Comparison of ENCODE assay signal across 10 cellular contexts in the genomic region with DNA sequence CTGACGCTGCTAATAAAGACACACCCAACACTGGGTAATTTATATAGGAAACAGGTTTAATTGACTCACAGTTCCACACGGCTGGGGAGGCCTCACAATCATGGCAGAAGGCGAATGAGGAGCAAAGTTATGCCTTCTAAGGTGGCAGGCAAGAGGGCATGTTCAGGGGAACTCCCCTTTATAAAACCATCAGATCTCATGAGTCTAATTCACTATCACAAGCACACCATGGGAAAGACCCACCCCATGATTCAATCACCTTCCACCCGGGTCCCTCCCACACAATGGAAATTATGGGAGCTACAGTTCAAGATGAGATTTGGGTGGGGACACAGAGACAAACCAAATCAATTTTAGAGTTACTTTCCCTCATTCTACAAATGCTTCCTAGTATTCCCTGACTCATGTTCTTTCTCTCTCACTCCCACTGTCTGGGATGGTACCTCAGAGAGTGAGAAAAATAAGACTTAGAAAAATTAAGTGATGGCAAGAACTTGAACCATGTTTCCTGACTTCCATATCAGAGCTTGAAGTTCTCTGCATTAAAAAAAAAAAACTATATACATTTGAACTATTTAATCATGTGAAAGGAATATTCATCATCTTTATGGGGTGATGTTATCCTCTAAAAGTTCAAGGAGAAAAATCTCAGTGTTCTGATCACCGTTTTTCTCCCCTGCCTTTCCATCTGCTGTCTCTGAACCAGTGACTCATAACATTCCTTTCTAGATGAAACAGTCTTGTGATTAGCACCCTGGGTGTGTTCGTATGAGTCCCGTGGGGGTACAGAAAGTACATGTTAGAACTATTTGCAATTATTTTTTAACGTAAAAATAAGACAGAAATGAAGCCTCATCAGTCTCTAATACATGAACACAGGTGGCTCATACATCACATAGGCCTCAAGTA.
DNase-seq lines count a peak whose midpoint lies in the region; ATAC-seq, FAIRE-seq and TF ChIP-seq lines count a peak whose summit lies in the region.
"Had no signal": no experiment of that assay in that cellular context is flagged by ENCODE, and none has a peak within 500 bp of the region (broad histone marks: within the 10 kb centered on the region; RNA-seq: fewer than 3 reads in every experiment).

No MANE protein-coding gene starts in this region.

- H3K36me3 ChIP-seq in A673 (ENCODE audit: insufficient read depth, low read length, poor library complexity, severe bottlenecking) (no peaks in the 10 kb centered on the region), bronchial epithelial cell (ENCODE audit: control insufficient read depth, insufficient read depth, low read length) (no peaks in the 10 kb centered on the region), psoas muscle (ENCODE audit: insufficient read depth in 1 of 2, low read depth in 1 of 2) (no peaks in the 10 kb centered on the region), transverse colon (no peaks in the 10 kb centered on the region)

- H3K27me3 Mint-ChIP-seq in T-helper 2 cell treated with Interferon-gamma antibody and Interleukin-4, amounts not matched to agents 5 μg/mL and 100 μg/mL, for 36 hours (ENCODE audit: low read depth) = no peaks in the 10 kb centered on the region
- H3K27me3 Mint-ChIP-seq: B cell had no signal

- WGBS in psoas muscle, 3 donors = 67 to 77% (median 76%) methylated on average over 8 of the region's 8 CpGs
- WGBS in transverse colon (ENCODE audit: low coverage in 1 of 2), 2 donors = 57 to 63% methylated on average over 7 to 8 of the region's 8 CpGs

- H3K27me3 ChIP-seq in A673 (replicated peaks; ENCODE audit: insufficient read depth, low read depth, low read length, poor library complexity) = no peaks in the 10 kb centered on the region
- H3K27me3 ChIP-seq in bronchial epithelial cell (ENCODE audit: control insufficient read depth, insufficient read depth, low read length) = no peaks in the 10 kb centered on the region
- H3K27me3 ChIP-seq in psoas muscle (ENCODE audit: insufficient read depth in 3 of 3, low read length in 2 of 3) = no peaks in the 10 kb centered on the region
- H3K27me3 ChIP-seq in transverse colon = no peaks in the 10 kb centered on the region

- H3K27ac ChIP-seq in A673 (ENCODE audit: low read depth, low read length, poor library complexity, severe bottlenecking) (no peak overlapping the region), psoas muscle (no peak overlapping the region), transverse colon (no peak overlapping the region)

- no peak for FAIRE-seq in bronchial epithelial cell (lab: Jason Lieb, UNC)

- DNase-seq in A673 (ENCODE audit: low spot score) (peak; percentile 46), bronchial epithelial cell (ENCODE audit: low read depth) (peak; percentile 81), psoas muscle (no peak), NCI-H1436 (lab: John Stamatoyannopoulos, UW) (no peak), transverse colon (no peak)
- DNase-seq in T-helper 2 cell treated with Interferon-gamma antibody and Interleukin-4, amounts not matched to agents 5 μg/mL and 100 μg/mL, for 36 hours (ENCODE audit: low spot score) = no peak
- DNase-seq: Karpas-422 had no signal

- no peak overlapping the region for H3K4me3 Mint-ChIP-seq in T-helper 2 cell treated with Interferon-gamma antibody and Interleukin-4, amounts not matched to agents 5 μg/mL and 100 μg/mL, for 36 hours
- H3K4me3 Mint-ChIP-seq: B cell had no signal

- POLR2A ChIA-PET in A673 (lab: Charles Lee; ENCODE audit: low non-redundant PET) = no interaction called here

- H3K4me1 ChIP-seq in A673 (ENCODE audit: insufficient read depth, low read length, poor library complexity, severe bottlenecking) = no peaks in the 10 kb centered on the region
- H3K4me1 ChIP-seq in psoas muscle = no peaks in the 10 kb centered on the region
- no peaks in the 10 kb centered on the region for H3K4me1 ChIP-seq in transverse colon

- no peak for TF ChIP-seq EP300 in transverse colon (IDR thresholded peaks at IDR 0.05; ENCODE audit: low read depth)

- no peak overlapping the region for H3K4me3 ChIP-seq in A673 (ENCODE audit: low read depth, low read length, poor library complexity, severe bottlenecking)
- no peak overlapping the region for H3K4me3 ChIP-seq in bronchial epithelial cell (ENCODE audit: low read depth, low read length)
- H3K4me3 ChIP-seq in psoas muscle = no peak overlapping the region
- H3K4me3 ChIP-seq in transverse colon = no peak overlapping the region

- no peaks in the 10 kb centered on the region for H3K4me1 Mint-ChIP-seq in T-helper 2 cell treated with Interferon-gamma antibody and Interleukin-4, amounts not matched to agents 5 μg/mL and 100 μg/mL, for 36 hours (ENCODE audit: low read depth)
- H3K4me1 Mint-ChIP-seq: B cell had no signal

- TF ChIP-seq POLR2A in transverse colon (IDR thresholded peaks at IDR 0.05) = no peak

- H3K9me3 Mint-ChIP-seq in T-helper 2 cell treated with Interferon-gamma antibody and Interleukin-4, amounts not matched to agents 5 μg/mL and 100 μg/mL, for 36 hours = no peaks in the 10 kb centered on the region

- peak; percentile 63 for ATAC-seq in GM19397 (IDR thresholded peaks at IDR 0.05; ENCODE audit: unreplicated experiment)
- ATAC-seq in HG03139 (IDR thresholded peaks at IDR 0.05; ENCODE audit: unreplicated experiment) = peak; percentile 65
- no peak for ATAC-seq in psoas muscle

- in situ Hi-C loops in transverse colon (cut with MboI; ENCODE audit: low pct_ligation_motif_present in 1 of 4, low pct_unique_long_range_greater_than_20kb in 1 of 4, low sequenced_read_pairs in 3 of 4) = no loop called here

- H3K9me3 ChIP-seq in A673 (ENCODE audit: low read depth, low read length, poor library complexity, severe bottlenecking) (no peaks in the 10 kb centered on the region), psoas muscle (no peaks in the 10 kb centered on the region), transverse colon (no peaks in the 10 kb centered on the region)

- TF ChIP-seq CTCF in A673 (conservative IDR thresholded peaks at IDR 0.05; ENCODE audit: low read depth, low read length) (no peak), bronchial epithelial cell (IDR thresholded peaks at IDR 0.05; ENCODE audit: insufficient read depth, low read length, severe bottlenecking) (no peak), psoas muscle (IDR thresholded peaks at IDR 0.05) (no peak), transverse colon (IDR thresholded peaks at IDR 0.05) (no peak)

- no peaks in the 10 kb centered on the region for H3K36me3 Mint-ChIP-seq in T-helper 2 cell treated with Interferon-gamma antibody and Interleukin-4, amounts not matched to agents 5 μg/mL and 100 μg/mL, for 36 hours (ENCODE audit: low read depth)

- H3K27ac Mint-ChIP-seq in T-helper 2 cell treated with Interferon-gamma antibody and Interleukin-4, amounts not matched to agents 5 μg/mL and 100 μg/mL, for 36 hours = no peak overlapping the region
- H3K27ac Mint-ChIP-seq: B cell had no signal

- CTCF ChIA-PET in A673 (lab: Charles Lee) = no interaction called here

- BruUV-seq in A673 (replicated peaks; lab: Mats Ljungman, UMichigan) = no TSS peak

- intact Hi-C loops in A673 (cut with micrococcal nuclease; ENCODE audit: unreplicated experiment) = loop anchor here (10.0 kb wide), 1 partner anchor 377 kb away; no protein-coding TSS in a partner anchor
- intact Hi-C loops in psoas muscle (cut with DNase I) = no loop called here
- intact Hi-C loops in transverse colon (cut with DNase I; ENCODE audit: low total_unique reads) = no loop called here

Comparison
In these comparisons a context has a peak if more than half of its experiments do, and no peak if none do; other contexts are left out.
1. DNase-seq: peak in A673 (single experiment) and bronchial epithelial cell (single experiment); none in psoas muscle (0 of 2), NCI-H1436 (single experiment), transverse colon (single experiment) and T-helper 2 cell treated with Interferon-gamma antibody and Interleukin-4, amounts not matched to agents 5 μg/mL and 100 μg/mL, for 36 hours (single experiment).
2. ATAC-seq: peak in GM19397 (single experiment) and HG03139 (single experiment); none in psoas muscle (0 of 4).